In genomic region chr11:12694182-12694531, GRCh38 we compare ENCODE assay signal across 9 cellular contexts. TPM values are rescaled to one million over a fixed set of nuclear protein-coding genes. Genes with fewer than 3 reads are reported as not detected.
DNase-seq lines count a peak whose midpoint lies in the region; ATAC-seq and TF ChIP-seq lines count a peak whose summit lies in the region.
"Had no signal": no experiment of that assay in that cellular context is flagged by ENCODE, and none has a peak within 500 bp of the region (broad histone marks: within the 10 kb centered on the region; RNA-seq: fewer than 3 reads in every experiment).

No MANE protein-coding gene starts in this region.

- H3K27ac ChIP-seq in HUES6 (ENCODE audit: low read depth, low read length) (peak overlapping the region; percentile 29; the same call in 1 of the 2 replicates), right atrium auricular region (peak overlapping the region; percentile 91 to 95), skin epidermis (peak overlapping the region in 20 of 21 experiments; percentile 63 to 93 (median 83))

- no peak overlapping the region for H3K4me3 Mint-ChIP-seq in activated CD4-positive, alpha-beta T cell treated with anti-CD3 and anti-CD28 coated beads, Interleukin-2, amount 10 ng/mL, durations not matched to agents 7 days and 5 days

- no peaks in the 10 kb centered on the region for H3K36me3 Mint-ChIP-seq in activated CD4-positive, alpha-beta T cell treated with anti-CD3 and anti-CD28 coated beads, Interleukin-2, amount 10 ng/mL, durations not matched to agents 7 days and 5 days (ENCODE audit: low read depth)

- H3K9ac ChIP-seq in HUES6 (ENCODE audit: low read length) = peak overlapping the region; percentile 44

- H3K27ac Mint-ChIP-seq in activated CD4-positive, alpha-beta T cell treated with anti-CD3 and anti-CD28 coated beads, Interleukin-2, amount 10 ng/mL, durations not matched to agents 7 days and 5 days = no peak overlapping the region

- no peak for ATAC-seq in GM21737 (IDR thresholded peaks at IDR 0.05; ENCODE audit: unreplicated experiment)

- peak overlapping the region; percentile 1; the same call in 1 of the 2 replicates for H3K4me3 ChIP-seq in HUES6 (ENCODE audit: low read depth, low read length)
- H3K4me3 ChIP-seq in WI38 (ENCODE audit: low read depth, low read length) = peak overlapping the region; percentile 46
- peak overlapping the region in 1 of 2 donors; percentile 27 for H3K4me3 ChIP-seq in right atrium auricular region
- H3K4me3 ChIP-seq in skin epidermis = peak overlapping the region in 2 of 7 experiments; percentile 1 to 5

- no peaks in the 10 kb centered on the region for H3K9me3 Mint-ChIP-seq in activated CD4-positive, alpha-beta T cell treated with anti-CD3 and anti-CD28 coated beads, Interleukin-2, amount 10 ng/mL, durations not matched to agents 7 days and 5 days

- H3K36me3 ChIP-seq in HUES6 (ENCODE audit: control insufficient read depth, insufficient read depth, low read length) (no peaks in the 10 kb centered on the region), right atrium auricular region (no peaks in the 10 kb centered on the region)

- POLR2A ChIA-PET in activated CD4-positive, alpha-beta T cell treated with anti-CD3 and anti-CD28 coated beads, Interleukin-2, amount 10 ng/mL, durations not matched to agents 7 days and 5 days (lab: Charles Lee) = no interaction called here

- DNase-seq in right atrium auricular region (ENCODE audit: low spot score) (no peak), inferior parietal cortex (ENCODE audit: extremely low spot score) (no peak)
- no peak for DNase-seq in activated CD4-positive, alpha-beta T cell treated with anti-CD3 and anti-CD28 coated beads, Interleukin-2, amount 50 U/mL, for 4 hours
- no peak for DNase-seq in activated CD4-positive, alpha-beta T cell treated with anti-CD3 and anti-CD28 coated beads, Interleukin-2, amount 10 ng/mL, durations not matched to agents 7 days and 5 days
- DNase-seq: effector memory CD4-positive, alpha-beta T cell had no signal

- H3K9me3 ChIP-seq in HUES6 (ENCODE audit: control insufficient read depth, insufficient read depth, low read depth, low read length) = no peaks in the 10 kb centered on the region
- H3K9me3 ChIP-seq in right atrium auricular region = no peaks in the 10 kb centered on the region

- H3K4me1 ChIP-seq in HUES6 (ENCODE audit: control insufficient read depth, insufficient read depth, low read length) (peaks cover 80% of the 10 kb centered on the region), right atrium auricular region (peaks cover 0 to 75% of the 10 kb centered on the region in 2 donors)

- CTCF ChIA-PET in activated CD4-positive, alpha-beta T cell treated with anti-CD3 and anti-CD28 coated beads, Interleukin-2, amount 10 ng/mL, durations not matched to agents 7 days and 5 days (lab: Charles Lee) = no interaction called here

- TF ChIP-seq CTCF in WI38 (IDR thresholded peaks at IDR 0.05; ENCODE audit: low read depth, low read length) (no peak), right atrium auricular region (IDR thresholded peaks at IDR 0.05) (no peak)

- peaks cover 11% of the 10 kb centered on the region for H3K4me1 Mint-ChIP-seq in activated CD4-positive, alpha-beta T cell treated with anti-CD3 and anti-CD28 coated beads, Interleukin-2, amount 10 ng/mL, durations not matched to agents 7 days and 5 days

- no peaks in the 10 kb centered on the region; the same call in 1 of the 2 replicates for H3K27me3 ChIP-seq in HUES6 (ENCODE audit: control insufficient read depth, insufficient read depth, low read length)
- H3K27me3 ChIP-seq in right atrium auricular region = no peaks in the 10 kb centered on the region

- H3K27me3 Mint-ChIP-seq in activated CD4-positive, alpha-beta T cell treated with anti-CD3 and anti-CD28 coated beads, Interleukin-2, amount 10 ng/mL, durations not matched to agents 7 days and 5 days = peaks cover 78% of the 10 kb centered on the region

RNA-seq across cellular contexts. Expression of gene TEAD1, which starts 19.9 kb away (rescaled TPM):
- 10 to 100 TPM; 73.8 to 99.8 TPM for total RNA-seq in right atrium auricular region
- total RNA-seq in activated CD4-positive, alpha-beta T cell treated with anti-CD3 and anti-CD28 coated beads, Interleukin-2, amount 10 ng/mL, durations not matched to agents 7 days and 5 days = under 1 TPM; 0.12 to 0.15 TPM

Comparison
In these comparisons a context has a peak if more than half of its experiments do, and no peak if none do; other contexts are left out.
1. H3K27ac ChIP-seq: peak in every context shown above with its lines; median percentile 93 in right atrium auricular region; 83 in skin epidermis; 29 in HUES6.
2. RNA of gene TEAD1, which starts 19.9 kb away (total RNA-seq): 73.8 to 99.8 TPM in right atrium auricular region; 0.12 to 0.15 TPM in activated CD4-positive, alpha-beta T cell treated with anti-CD3 and anti-CD28 coated beads, Interleukin-2, amount 10 ng/mL, durations not matched to agents 7 days and 5 days; every median in the first group is over 10 times any median in the second.